In genomic region chr10:88066319-88066718, GRCh38 we compare ENCODE assay signal across 14 cellular contexts.
DNase-seq lines count a peak whose midpoint lies in the region; ATAC-seq, FAIRE-seq and TF ChIP-seq lines count a peak whose summit lies in the region.
"Had no signal": no experiment of that assay in that cellular context is flagged by ENCODE, and none has a peak within 500 bp of the region (broad histone marks: within the 10 kb centered on the region; RNA-seq: fewer than 3 reads in every experiment).

No MANE protein-coding gene starts in this region.

- 13% methylated on average over 3 of the region's 3 CpGs for WGBS in K562 (ENCODE audit: insufficient coverage, low coverage, missing lambda C conversion rate)

- TF ChIP-seq EP300 in K562 (IDR thresholded peaks at IDR 0.05; ENCODE audit: low read length) = no peak

- H3K4me1 ChIP-seq in Loucy (ENCODE audit: insufficient read depth, low read length, poor library complexity, severe bottlenecking) (peaks cover 82% of the 10 kb centered on the region), K562 (replicated peaks in 1 of 2; ENCODE audit: control insufficient read depth in 2 of 2, insufficient read depth in 2 of 2, low read length in 2 of 2) (no peaks in the 10 kb centered on the region; a peak in 2 of 5 replicates), gastrocnemius medialis (peaks cover 0 to 25% of the 10 kb centered on the region in 2 donors)

- POLR2A ChIA-PET in K562 (lab: Yijun Ruan, JAX) = interaction anchor here (0.7 to 0.9 kb wide), 2 partner anchors 35 to 202 kb away, joined by 3 to 4 read pairs; no protein-coding TSS in a partner anchor

- H3F3A ChIP-seq in Loucy (ENCODE audit: low read depth) = no peaks in the 10 kb centered on the region

- DNase-seq in NOMO-1 (lab: John Stamatoyannopoulos, UW; ENCODE audit: unreplicated experiment in 2 of 2) (peak; percentile 34 to 38), NOMO-1 treated with dmso at 0.1 percent for 144 hours (lab: John Stamatoyannopoulos, UW; ENCODE audit: unreplicated experiment) (no peak), K562 (ENCODE audit: extremely low read depth in 1 of 4, low spot score in 3 of 4) (no peak), gastrocnemius medialis (no peak), RKO (ENCODE audit: low spot score) (no peak)
- DNase-seq: activated effector memory CD4-positive, alpha-beta T cell treated with anti-CD3 and anti-CD28 coated beads, Interleukin-2, amount 50 U/mL, for 16 hours; Calu3; kidney; testis had no signal

- H3K36me3 ChIP-seq in Loucy (ENCODE audit: insufficient read depth, low read length) = no peaks in the 10 kb centered on the region
- no peaks in the 10 kb centered on the region for H3K36me3 ChIP-seq in K562 (ENCODE audit: control insufficient read depth, insufficient read depth, low read length)
- H3K36me3 ChIP-seq in gastrocnemius medialis = no peaks in the 10 kb centered on the region
- H3K36me3 ChIP-seq: cardiac muscle cell had no signal

- H3K4me2 ChIP-seq in Loucy (ENCODE audit: low read depth, low read length, poor library complexity, severe bottlenecking) = peak overlapping the region; percentile 20
- no peak overlapping the region for H3K4me2 ChIP-seq in K562 (ENCODE audit: insufficient read depth, low read length)

- no peaks in the 10 kb centered on the region for H3K9me1 ChIP-seq in K562 (ENCODE audit: control insufficient read depth, insufficient read depth, low read length)

- H3K4me3 ChIP-seq in Loucy (ENCODE audit: low read length, poor library complexity, severe bottlenecking) (no peak overlapping the region), K562 (no peak overlapping the region), gastrocnemius medialis (no peak overlapping the region)
- H3K4me3 ChIP-seq: cardiac muscle cell, testis had no signal

- CTCF ChIA-PET in K562 (lab: Yijun Ruan, JAX; ENCODE audit: low intra/inter-chr PET ratio) = no interaction called here

- ATAC-seq in K562 = no peak
- ATAC-seq in gastrocnemius medialis = no peak
- ATAC-seq in GM18907 (IDR thresholded peaks at IDR 0.05; ENCODE audit: unreplicated experiment) = no peak
- no peak for ATAC-seq in GM18519 (IDR thresholded peaks at IDR 0.05; ENCODE audit: low FRiP score, unreplicated experiment)

- H3K9ac ChIP-seq in Loucy (ENCODE audit: low read depth, low read length, poor library complexity, severe bottlenecking) (no peak overlapping the region), K562 (ENCODE audit: insufficient read depth in 1 of 2, low read depth in 2 of 2, low read length in 2 of 2) (no peak overlapping the region)

- no peaks in the 10 kb centered on the region for H3K9me2 ChIP-seq in Loucy (replicated peaks; ENCODE audit: low read depth, low read length)

- TF ChIP-seq POLR2A in K562 (conservative IDR thresholded peaks at IDR 0.05) = no peak
- TF ChIP-seq POLR2A in gastrocnemius medialis (IDR thresholded peaks at IDR 0.05) = no peak

- H3K9me3 ChIP-seq in Loucy (ENCODE audit: insufficient read depth, low read depth, low read length) (no peaks in the 10 kb centered on the region), K562 (replicated peaks; ENCODE audit: control insufficient read depth, insufficient read depth, low read depth, low read length) (no peaks in the 10 kb centered on the region), gastrocnemius medialis (no peaks in the 10 kb centered on the region)
- H3K9me3 ChIP-seq: testis had no signal

- H3K27ac ChIP-seq in K562 (ENCODE audit: extremely low read depth, low read depth, low read length) = no peak overlapping the region
- peak overlapping the region in 3 of 4 donors; percentile 2 to 16 (median 12) for H3K27ac ChIP-seq in gastrocnemius medialis
- H3K27ac ChIP-seq: 22Rv1, cardiac muscle cell, testis had no signal

- in situ Hi-C loops in K562 (cut with MboI) (no loop called here), gastrocnemius medialis (cut with MboI; ENCODE audit: low sequenced_read_pairs in 4 of 4) (no loop called here)

- FAIRE-seq in K562 (lab: Jason Lieb, UNC) = no peak
- FAIRE-seq: kidney had no signal

- no peak for TF ChIP-seq RAD21 in K562 (CRISPR knock-in tag; conservative IDR thresholded peaks at IDR 0.05 in 1 of 2, IDR thresholded peaks at IDR 0.05 in 1 of 2)

- TF ChIP-seq CTCF in Loucy (conservative IDR thresholded peaks at IDR 0.05; ENCODE audit: low read length) (no peak), K562 (IDR thresholded peaks at IDR 0.05 in 2 of 3, conservative IDR thresholded peaks at IDR 0.05 in 1 of 3; ENCODE audit: insufficient read depth in 2 of 3, low read depth in 1 of 3, low read length in 3 of 3) (no peak), gastrocnemius medialis (IDR thresholded peaks at IDR 0.05 in 4 of 5, conservative IDR thresholded peaks at IDR 0.05 in 1 of 5) (no peak)

- no peak overlapping the region for H2AFZ ChIP-seq in Loucy (ENCODE audit: low read length)
- no peak overlapping the region for H2AFZ ChIP-seq in K562 (ENCODE audit: low read depth, low read length)

- no TSS peak for BruUV-seq in K562 (replicated peaks; lab: Mats Ljungman, UMichigan)

- no peaks in the 10 kb centered on the region for H4K20me1 ChIP-seq in Loucy (ENCODE audit: insufficient read depth, low read length, poor library complexity, severe bottlenecking)
- H4K20me1 ChIP-seq in K562 (replicated peaks; ENCODE audit: control insufficient read depth, insufficient read depth, low read length) = no peaks in the 10 kb centered on the region

- H3K27me3 ChIP-seq in Loucy (ENCODE audit: insufficient read depth, low read length, poor library complexity, severe bottlenecking) = no peaks in the 10 kb centered on the region
- H3K27me3 ChIP-seq in K562 (ENCODE audit: control insufficient read depth in 2 of 2, insufficient read depth in 2 of 2, low read length in 2 of 2) = no peaks in the 10 kb centered on the region; a peak in 1 of 5 replicates
- H3K27me3 ChIP-seq in gastrocnemius medialis = no peaks in the 10 kb centered on the region
- H3K27me3 ChIP-seq: cardiac muscle cell, testis had no signal

- intact Hi-C loops in K562 (cut with micrococcal nuclease) (no loop called here), gastrocnemius medialis (cut with DNase I; ENCODE audit: low total_unique reads) (no loop called here)

- H3K79me2 ChIP-seq in Loucy (ENCODE audit: insufficient read depth, low read length) = no peaks in the 10 kb centered on the region
- no peaks in the 10 kb centered on the region for H3K79me2 ChIP-seq in K562 (ENCODE audit: control insufficient read depth, insufficient read depth, low read length)

TF ChIP-seq in K562, 482 proteins besides CTCF, POLR2A, EP300 and RAD21:
- no peak for TF ChIP-seq SNIP1 (IDR thresholded peaks at IDR 0.05; ENCODE audit: low read depth)
- 0 out of 2 replicates have a peak, but pooled peaks have one; percentile 31 for TF ChIP-seq NFE2 (IDR thresholded peaks at IDR 0.05; ENCODE audit: low read depth)

Comparison
In these comparisons a context has a peak if more than half of its experiments do, and no peak if none do; other contexts are left out.
1. DNase-seq: peak in NOMO-1 (2 of 2); none in NOMO-1 treated with dmso at 0.1 percent for 144 hours (single experiment), K562 (0 of 4), gastrocnemius medialis (0 of 2) and RKO (single experiment).